14 cellular contexts compared by ENCODE assay signal in the genomic region with DNA sequence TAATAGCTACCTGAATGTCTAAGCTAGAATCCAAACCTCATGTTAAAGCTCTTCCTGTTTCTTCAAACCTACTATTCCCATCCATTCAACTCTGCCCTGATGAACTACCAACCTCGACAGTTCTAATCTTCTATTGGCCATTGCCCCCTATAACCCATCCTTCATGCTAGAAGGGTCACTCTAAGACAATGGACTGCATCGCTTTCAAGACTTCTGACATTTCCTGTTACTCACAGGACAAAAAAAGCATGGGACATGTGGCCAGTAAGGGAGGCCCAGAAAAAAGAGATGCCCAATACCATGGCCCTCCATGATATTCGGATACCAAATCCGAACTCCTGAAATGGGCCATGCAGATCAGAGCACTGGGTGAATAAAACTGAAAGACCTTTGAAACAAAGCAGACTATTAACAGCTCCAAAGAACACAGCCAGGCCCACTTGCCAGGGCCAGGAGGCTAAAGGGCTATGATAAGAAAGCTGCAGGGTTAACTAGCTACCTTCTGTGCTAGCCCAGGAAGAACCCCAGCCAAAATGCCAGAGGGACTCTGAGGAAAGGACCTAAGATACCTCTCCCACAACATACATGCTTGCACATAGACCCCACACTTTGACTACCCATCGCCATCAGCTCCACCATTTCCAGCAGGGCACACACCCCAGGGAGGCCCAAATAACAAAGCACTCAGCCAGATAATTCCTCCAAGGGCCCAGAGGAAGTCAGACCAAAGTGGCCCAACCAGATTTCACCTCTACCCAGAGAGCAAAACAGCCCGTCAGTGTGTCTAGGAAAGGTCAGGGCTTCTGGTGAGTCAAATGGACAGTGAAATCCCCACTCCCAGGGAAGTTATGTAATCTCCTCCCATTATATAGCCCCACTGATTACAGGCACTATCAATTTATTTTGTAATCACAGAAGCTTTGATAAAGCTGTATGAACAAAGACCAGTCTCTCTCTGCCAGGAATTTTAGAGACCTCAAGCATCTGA. TPM values are rescaled to one million over a fixed set of nuclear protein-coding genes. Genes with fewer than 3 reads are reported as not detected.
A peak's percentile ranks its signal among the peaks of the same experiment; 100 is the strongest.
DNase-seq lines count a peak whose midpoint lies in the region; ATAC-seq and TF ChIP-seq lines count a peak whose summit lies in the region.
"Had no signal": no experiment of that assay in that cellular context is flagged by ENCODE, and none has a peak within 500 bp of the region (broad histone marks: within the 10 kb centered on the region; RNA-seq: fewer than 3 reads in every experiment).

No MANE protein-coding gene starts in this region.

- intact Hi-C loops in Right ventricle myocardium superior (cut with DNase I) (no loop called here), cardiac septum (cut with DNase I) (no loop called here), mammary epithelial cell (cut with micrococcal nuclease) (no loop called here)

- H3K9ac ChIP-seq in mammary epithelial cell (ENCODE audit: insufficient read depth, low read length) = no peak overlapping the region
- H3K9ac ChIP-seq: KMS-11 had no signal

- H3K4me2 ChIP-seq in mammary epithelial cell (ENCODE audit: insufficient read depth, low read depth, low read length) = peak overlapping the region; percentile 79
- H3K4me2 ChIP-seq: KMS-11 had no signal

- H2AFZ ChIP-seq in mammary epithelial cell (ENCODE audit: low read depth, low read length) = peak overlapping the region; percentile 90

- 86% methylated on average over 6 of the region's 6 CpGs for WGBS in mammary epithelial cell (ENCODE audit: low coverage, missing lambda C conversion rate)

- CTCF ChIA-PET in mammary epithelial cell (lab: Charles Lee; ENCODE audit: low non-redundant PET) = no interaction called here

- H3K27me3 ChIP-seq in mammary epithelial cell (ENCODE audit: insufficient read depth, low read length) = no peaks in the 10 kb centered on the region

- H3K9me3 ChIP-seq in mammary epithelial cell (replicated peaks; ENCODE audit: insufficient read depth, low read length) = no peaks in the 10 kb centered on the region

- BruUV-seq in mammary epithelial cell (replicated peaks; lab: Mats Ljungman, UMichigan) = no TSS peak

- H3K27ac ChIP-seq in mammary epithelial cell (ENCODE audit: insufficient read depth, low read depth, low read length) = peak overlapping the region; percentile 84
- H3K27ac ChIP-seq: KMS-11 had no signal

- H4K20me1 ChIP-seq in mammary epithelial cell (ENCODE audit: insufficient read depth, low read length) = no peaks in the 10 kb centered on the region

- DNase-seq in Right ventricle myocardium superior = no peak
- no peak for DNase-seq in cardiac septum (ENCODE audit: low spot score)
- DNase-seq in mammary epithelial cell = peak; percentile 31
- peak; percentile 16 for DNase-seq in kidney tubule cell (ENCODE audit: low spot score)
- DNase-seq in activated CD4-positive, alpha-beta T cell treated with anti-CD3 and anti-CD28 coated beads, Interleukin-2, amount 50 U/mL, for 48 hours = no peak
- no peak for DNase-seq in NCI-H524 treated with DMSO at 0.1 percent for 48 hours (lab: John Stamatoyannopoulos, UW)
- no peak for DNase-seq in NOMO-1 (lab: John Stamatoyannopoulos, UW; ENCODE audit: unreplicated experiment in 2 of 2)
- DNase-seq: activated CD8-positive, alpha-beta memory T cell treated with anti-CD3 and anti-CD28 coated beads for 24 hours; activated effector memory CD4-positive, alpha-beta T cell treated with anti-CD3 and anti-CD28 coated beads, Interleukin-2, amount 50 U/mL, for 16 hours; CD8-positive, alpha-beta memory T cell; effector CD8-positive, alpha-beta T cell; GOT3 had no signal

- H3K79me2 ChIP-seq in mammary epithelial cell (ENCODE audit: insufficient read depth, low read length) = peaks cover 75% of the 10 kb centered on the region

- no peak overlapping the region for H3K4me3 ChIP-seq in mammary epithelial cell (replicated peaks in 1 of 3; ENCODE audit: insufficient read depth in 1 of 3, low read depth in 2 of 3, low read length in 3 of 3)

- in situ Hi-C loops in mammary epithelial cell (cut with MboI; ENCODE audit: low sequenced_read_pairs in 2 of 2) = no loop called here

- H3K36me3 ChIP-seq in mammary epithelial cell (ENCODE audit: insufficient read depth, low read length) = no peaks in the 10 kb centered on the region

- dilution Hi-C loops in mammary epithelial cell (cut with HindIII; ENCODE audit: low sequenced_read_pairs) = loop anchor here (5.0 kb wide), 1 partner anchor 42 kb away; no protein-coding TSS in a partner anchor

- peak; percentile 42 for ATAC-seq in Right ventricle myocardium superior (ENCODE audit: poor library complexity)
- ATAC-seq in GM19467 (IDR thresholded peaks at IDR 0.05; ENCODE audit: unreplicated experiment) = no peak

- peaks cover 39% of the 10 kb centered on the region for H3K4me1 ChIP-seq in mammary epithelial cell (ENCODE audit: insufficient read depth, low read length)

- no peak for TF ChIP-seq CTCF in mammary epithelial cell (conservative IDR thresholded peaks at IDR 0.05 in 1 of 2, IDR thresholded peaks at IDR 0.05 in 1 of 2; ENCODE audit: extremely low read depth in 1 of 2, insufficient read depth in 1 of 2, low read depth in 1 of 2, low read length in 2 of 2)

RNA-seq across cellular contexts. Expression of a gene that starts 4.3 kb away (rescaled TPM):
- total RNA-seq in Right ventricle myocardium superior = 7.4 TPM
- 5.3 TPM for total RNA-seq in cardiac septum
- total RNA-seq in mammary epithelial cell = 10 to 100 TPM in 1 of 2 donors, 1 to 10 TPM in 1; 7.2 to 17.1 TPM
- 6.1 TPM for polyA plus RNA-seq in mammary epithelial cell
- polyA minus RNA-seq in mammary epithelial cell = 31.4 TPM

Comparison
In these comparisons a context has a peak if more than half of its experiments do, and no peak if none do; other contexts are left out.
1. DNase-seq: peak in mammary epithelial cell (single experiment) and kidney tubule cell (single experiment); none in Right ventricle myocardium superior (single experiment), cardiac septum (single experiment), activated CD4-positive, alpha-beta T cell treated with anti-CD3 and anti-CD28 coated beads, Interleukin-2, amount 50 U/mL, for 48 hours (0 of 2), NCI-H524 treated with DMSO at 0.1 percent for 48 hours (single experiment) and NOMO-1 (0 of 2).